Comparison of ENCODE assay signal across 13 cellular contexts in genomic region chr15:28919679-28920655, GRCh38.
DNase-seq lines count a peak whose midpoint lies in the region; ATAC-seq and TF ChIP-seq lines count a peak whose summit lies in the region.
"Had no signal": no experiment of that assay in that cellular context is flagged by ENCODE, and none has a peak within 500 bp of the region (broad histone marks: within the 10 kb centered on the region; RNA-seq: fewer than 3 reads in every experiment).

No MANE protein-coding gene starts in this region.

- TF ChIP-seq CTCF in HEK293 (tag by site-specific recombination; IDR thresholded peaks at IDR 0.05) (no peak), nephron progenitor cell (IDR thresholded peaks at IDR 0.05) (no peak)

- DNase-seq in T-helper 1 cell, result no peak
- DNase-seq in activated naive CD4-positive, alpha-beta T cell treated with anti-CD3 and anti-CD28 coated beads, Interleukin-2, amount 50 U/mL, for 16 hours, result peak; percentile 4
- no peak for DNase-seq in nephron progenitor cell
- DNase-seq in HuH-7.5 (ENCODE audit: low spot score), result no peak
- no peak for DNase-seq in DMS53 (lab: John Stamatoyannopoulos, UW)
- DNase-seq: body of pancreas, NCI-H2081, NCI-H524 treated with DMSO at 0.1 percent for 48 hours, transverse colon, WERI-Rb-1 had no signal

- no peaks in the 10 kb centered on the region for H3K9me3 Mint-ChIP-seq in T-helper 1 cell treated with Interleukin-12 subunit alpha and Interleukin-12 subunit beta and Interleukin-4 antibody, amounts not matched to agents 30 μg/mL and 1 μg/mL, for 36 hours
- H3K9me3 Mint-ChIP-seq in nephron progenitor cell, result no peaks in the 10 kb centered on the region

- no peak overlapping the region for H3K27ac Mint-ChIP-seq in T-helper 1 cell treated with Interleukin-12 subunit alpha and Interleukin-12 subunit beta and Interleukin-4 antibody, amounts not matched to agents 30 μg/mL and 1 μg/mL, for 36 hours
- peak overlapping the region; percentile 40 for H3K27ac Mint-ChIP-seq in nephron progenitor cell

- H3K9me3 ChIP-seq in HEK293 (ENCODE audit: control insufficient read depth, insufficient read depth, low read depth, low read length), result no peaks in the 10 kb centered on the region
- H3K9me3 ChIP-seq: body of pancreas, transverse colon had no signal

- no peak for ATAC-seq in GM18867 (IDR thresholded peaks at IDR 0.05; ENCODE audit: unreplicated experiment)
- ATAC-seq: body of pancreas had no signal

- no peak overlapping the region for H3K4me3 ChIP-seq in HEK293 (ENCODE audit: low read depth, low read length)
- H3K4me3 ChIP-seq: body of pancreas, transverse colon had no signal

- H3K27me3 Mint-ChIP-seq in T-helper 1 cell treated with Interleukin-12 subunit alpha and Interleukin-12 subunit beta and Interleukin-4 antibody, amounts not matched to agents 30 μg/mL and 1 μg/mL, for 36 hours (ENCODE audit: low read depth), result peaks cover 2% of the 10 kb centered on the region
- no peaks in the 10 kb centered on the region for H3K27me3 Mint-ChIP-seq in nephron progenitor cell (ENCODE audit: low read depth, poor library complexity)

- POLR2A ChIA-PET in HEK293 (lab: Yijun Ruan, JAX), result no interaction called here

- no peaks in the 10 kb centered on the region for H3K4me1 ChIP-seq in HEK293 (ENCODE audit: control insufficient read depth, insufficient read depth, low read length)
- H3K4me1 ChIP-seq: body of pancreas, transverse colon had no signal

- peak overlapping the region; percentile 9 for H3K4me3 Mint-ChIP-seq in T-helper 1 cell treated with Interleukin-12 subunit alpha and Interleukin-12 subunit beta and Interleukin-4 antibody, amounts not matched to agents 30 μg/mL and 1 μg/mL, for 36 hours
- no peak overlapping the region for H3K4me3 Mint-ChIP-seq in nephron progenitor cell

- no peak overlapping the region for H3K27ac ChIP-seq in HEK293 (ENCODE audit: extremely low read depth, low read depth, low read length)
- H3K27ac ChIP-seq: body of pancreas, transverse colon, WERI-Rb-1 had no signal

- CTCF ChIA-PET in HEK293 (lab: Yijun Ruan, JAX), result no interaction called here

- H3K36me3 Mint-ChIP-seq in T-helper 1 cell treated with Interleukin-12 subunit alpha and Interleukin-12 subunit beta and Interleukin-4 antibody, amounts not matched to agents 30 μg/mL and 1 μg/mL, for 36 hours (ENCODE audit: low read depth), result no peaks in the 10 kb centered on the region
- peaks cover 27% of the 10 kb centered on the region for H3K36me3 Mint-ChIP-seq in nephron progenitor cell (ENCODE audit: low read depth)

- H3K4me1 Mint-ChIP-seq in T-helper 1 cell treated with Interleukin-12 subunit alpha and Interleukin-12 subunit beta and Interleukin-4 antibody, amounts not matched to agents 30 μg/mL and 1 μg/mL, for 36 hours (ENCODE audit: low read depth), result peaks cover 19% of the 10 kb centered on the region
- H3K4me1 Mint-ChIP-seq in nephron progenitor cell, result peaks cover 30% of the 10 kb centered on the region

- peaks cover 0 to 13% of the 10 kb centered on the region in 2 experiments; a peak in 2 of 3 replicates for H3K36me3 ChIP-seq in HEK293 (ENCODE audit: control insufficient read depth in 2 of 2, insufficient read depth in 1 of 2, low read length in 2 of 2)
- H3K36me3 ChIP-seq: transverse colon had no signal

TF ChIP-seq in HEK293, 187 proteins besides CTCF, POLR2A, EP300 and RAD21:
- TF ChIP-seq MZF1 (tag by site-specific recombination; IDR thresholded peaks at IDR 0.05; ENCODE audit: borderline replicate concordance), result no peak
- TF ChIP-seq ZNF404 (tag by site-specific recombination; IDR thresholded peaks at IDR 0.05), result no peak
- no peak for TF ChIP-seq SP2 (tag by site-specific recombination; IDR thresholded peaks at IDR 0.05)
- TF ChIP-seq ZNF501 (tag by site-specific recombination; IDR thresholded peaks at IDR 0.05), result no peak
- TF ChIP-seq ZFP3 (tag by site-specific recombination; IDR thresholded peaks at IDR 0.05; ENCODE audit: low read depth), result peak; percentile 88
- TF ChIP-seq ZSCAN16 (tag by site-specific recombination; IDR thresholded peaks at IDR 0.05), result no peak
